23 cellular contexts compared by ENCODE assay signal in genomic region chr12:87094356-87094755, GRCh38.
"Had no signal": no experiment of that assay in that cellular context is flagged by ENCODE, and none has a peak within 500 bp of the region (broad histone marks: within the 10 kb centered on the region; RNA-seq: fewer than 3 reads in every experiment).

No MANE protein-coding gene starts in this region.

- H3K27me3 ChIP-seq: foreskin keratinocyte, neutrophil, testis, tibial nerve, upper lobe of right lung, vagina had no signal

- H3K4me3 ChIP-seq: lung, mucosa of descending colon, psoas muscle, testis, tibial nerve, upper lobe of right lung, vagina had no signal

- FAIRE-seq: endothelial cell of umbilical vein, kidney had no signal

- H3K4me1 ChIP-seq: foreskin keratinocyte, psoas muscle, testis, tibial nerve, upper lobe of right lung, vagina had no signal

- H3K36me3 ChIP-seq: neutrophil, tibial nerve, upper lobe of right lung, vagina had no signal

- H3K27ac ChIP-seq: foreskin keratinocyte, neutrophil, psoas muscle, testis, tibial nerve, upper lobe of right lung, vagina had no signal

- DNase-seq: effector CD4-positive, alpha-beta T cell; endodermal cell; erythroblast; immature natural killer cell; kidney; left colon; left ventricle myocardium superior; mucosa of descending colon; naive thymus-derived CD8-positive, alpha-beta T cell; psoas muscle; stimulated activated CD4-positive, alpha-beta T cell treated with anti-CD3 and anti-CD28 coated beads, Interleukin-2, amount 100 ng/mL, for 24 hours; stimulated activated CD4-positive, alpha-beta T cell treated with anti-CD3 and anti-CD28 coated beads, Interleukin-4, amount 100 ng/mL, for 4 hours; stimulated activated naive B cell treated with anti-CD40 and anti-IgM and Interleukin-4, amounts not matched to agents 10 μg/mL and 1 μg/mL and 100 μg/mL, for 72 hours; stimulated activated naive CD8-positive, alpha-beta T cell treated with anti-CD3 and anti-CD28 coated beads, Interleukin-15, amount 100 ng/mL, for 72 hours; testis; upper lobe of right lung had no signal

- H3K9me3 ChIP-seq: mucosa of descending colon, neutrophil, psoas muscle, testis, upper lobe of right lung, vagina had no signal

- ATAC-seq: foreskin keratinocyte; left colon; left ventricle myocardium superior; mucosa of descending colon; naive thymus-derived CD8-positive, alpha-beta T cell; psoas muscle; sciatic nerve; stimulated activated naive B cell treated with anti-CD40 and anti-IgM and Interleukin-4, amounts not matched to agents 10 μg/mL and 1 μg/mL and 100 μg/mL, for 72 hours; stimulated activated naive CD8-positive, alpha-beta T cell treated with anti-CD3 and anti-CD28 coated beads, Interleukin-15, amount 100 ng/mL, for 72 hours; upper lobe of right lung had no signal
